ENCODE assay signal across 8 cellular contexts in genomic region chr10:45418417-45418858, GRCh38. TPM values are rescaled to one million over a fixed set of nuclear protein-coding genes. Genes with fewer than 3 reads are reported as not detected.
A peak's percentile ranks its signal among the peaks of the same experiment; 100 is the strongest.
DNase-seq lines count a peak whose midpoint lies in the region; ATAC-seq, FAIRE-seq and TF ChIP-seq lines count a peak whose summit lies in the region.

No MANE protein-coding gene starts in this region.

- peak overlapping the region; percentile 72; the same call in 1 of the 2 replicates for H3K4me3 ChIP-seq in GM12878
- no peak overlapping the region for H3K4me3 ChIP-seq in mesendoderm (ENCODE audit: low read length)
- H3K4me3 ChIP-seq in urinary bladder (ENCODE audit: low read depth, low read length), result peak overlapping the region; percentile 51

- no peaks in the 10 kb centered on the region for H3K27me3 Mint-ChIP-seq in activated naive CD4-positive, alpha-beta T cell treated with anti-CD3 and anti-CD28 coated beads, Interleukin-2, amount 50 U/mL, for 24 hours

- no peak for FAIRE-seq in GM12878 (lab: Jason Lieb, UNC)

- H3K18ac ChIP-seq in mesendoderm (ENCODE audit: low read length), result no peak overlapping the region

- peak overlapping the region; percentile 94 for H3K4me3 Mint-ChIP-seq in activated naive CD4-positive, alpha-beta T cell treated with anti-CD3 and anti-CD28 coated beads, Interleukin-2, amount 50 U/mL, for 24 hours

- no peak for DNase-seq in activated naive CD4-positive, alpha-beta T cell treated with Interleukin-2 at 50 U/mL for 16 hours
- no peak for DNase-seq in GM12878 (ENCODE audit: low read depth, low spot score)
- DNase-seq in mesendoderm, result no peak
- DNase-seq in NCI-H524 (lab: John Stamatoyannopoulos, UW), result no peak
- no peak for DNase-seq in NCI-H345 treated with DMSO at 0.1 percent for 48 hours (lab: John Stamatoyannopoulos, UW; ENCODE audit: unreplicated experiment)
- DNase-seq in NCI-H2171 (lab: John Stamatoyannopoulos, UW), result no peak

- no peak for TF ChIP-seq CTCF in GM12878 (IDR thresholded peaks at IDR 0.05 in 2 of 3, conservative IDR thresholded peaks at IDR 0.05 in 1 of 3; ENCODE audit: control insufficient read depth in 2 of 3, extremely low read depth in 1 of 3, insufficient read depth in 1 of 3, low read depth in 3 of 3, low read length in 3 of 3)

- no peaks in the 10 kb centered on the region for H3K36me3 Mint-ChIP-seq in activated naive CD4-positive, alpha-beta T cell treated with anti-CD3 and anti-CD28 coated beads, Interleukin-2, amount 50 U/mL, for 24 hours

- no peak overlapping the region for H2BK15ac ChIP-seq in mesendoderm (replicated peaks; ENCODE audit: low read depth)

- no TSS peak for BruUV-seq in GM12878 (replicated peaks; lab: Mats Ljungman, UMichigan)

- H3K56ac ChIP-seq in mesendoderm (ENCODE audit: low read length), result peak overlapping the region; percentile 96

- no peaks in the 10 kb centered on the region for H3K9me3 ChIP-seq in GM12878 (replicated peaks; ENCODE audit: control insufficient read depth, insufficient read depth, low read length)

- no peak for ATAC-seq in GM12878

- TF ChIP-seq RAD21 in GM12878 (IDR thresholded peaks at IDR 0.05; ENCODE audit: insufficient read depth, low read depth, low read length), result no peak

- H2BK120ac ChIP-seq in mesendoderm (ENCODE audit: low read depth, low read length), result no peak overlapping the region

- H3K79me1 ChIP-seq in mesendoderm (ENCODE audit: low read length), result no peaks in the 10 kb centered on the region

- peaks cover 49% of the 10 kb centered on the region for H3K4me1 Mint-ChIP-seq in activated naive CD4-positive, alpha-beta T cell treated with anti-CD3 and anti-CD28 coated beads, Interleukin-2, amount 50 U/mL, for 24 hours

- H3K79me2 ChIP-seq in GM12878 (ENCODE audit: control insufficient read depth, insufficient read depth, low read length) (peaks cover 12% of the 10 kb centered on the region), mesendoderm (ENCODE audit: control insufficient read depth, insufficient read depth, low read length) (no peaks in the 10 kb centered on the region)

- H3K9ac ChIP-seq in GM12878 (ENCODE audit: control insufficient read depth, insufficient read depth, low read length) (peak overlapping the region; percentile 98), mesendoderm (ENCODE audit: low read length) (peak overlapping the region; percentile 66)

- H3K27ac Mint-ChIP-seq in activated naive CD4-positive, alpha-beta T cell treated with anti-CD3 and anti-CD28 coated beads, Interleukin-2, amount 50 U/mL, for 24 hours, result peak overlapping the region; percentile 93

- POLR2A ChIA-PET in GM12878 (lab: Charles Lee), result interaction anchor here (0.6 to 1.8 kb wide), 2 partner anchors 44 to 608 kb away, joined by 3 to 8 read pairs; no protein-coding TSS in a partner anchor

- intact Hi-C loops in GM12878 (cut with micrococcal nuclease; ENCODE audit: unreplicated experiment), result no loop called here

- H3K4me2 ChIP-seq in GM12878 (ENCODE audit: control insufficient read depth, insufficient read depth) (peak overlapping the region; percentile 99), mesendoderm (ENCODE audit: low read length) (peak overlapping the region; percentile 38)

- H2BK5ac ChIP-seq in mesendoderm (ENCODE audit: low read length), result no peak overlapping the region

- H3K27ac ChIP-seq in GM12878 (ENCODE audit: control insufficient read depth, insufficient read depth), result peak overlapping the region; percentile 93
- no peak overlapping the region for H3K27ac ChIP-seq in mesendoderm (ENCODE audit: low read depth, low read length)
- H3K27ac ChIP-seq in urinary bladder (ENCODE audit: low read depth), result peak overlapping the region; percentile 80

- H4K5ac ChIP-seq in mesendoderm (ENCODE audit: low read length), result no peak overlapping the region

- peak overlapping the region; percentile 83; the same call in 1 of the 2 replicates for H2AFZ ChIP-seq in GM12878 (ENCODE audit: control insufficient read depth, low read depth, low read length)

- CTCF ChIA-PET in GM12878 (lab: Yijun Ruan, JAX), result interaction anchor here (0.8 to 4.4 kb wide), 5 partner anchors 43 to 168 kb away, joined by 3 to 21 read pairs (median 4); no protein-coding TSS in a partner anchor

- peak overlapping the region; percentile 89 for H3K23ac ChIP-seq in mesendoderm (ENCODE audit: low read length)

- SMC1A ChIA-PET in GM12878 (lab: Charles Lee; ENCODE audit: uncharacterized antibody, unreplicated experiment), result interaction anchor here (0.6 to 6.2 kb wide), 2 partner anchors 42 kb away, joined by 3 to 56 read pairs; no protein-coding TSS in a partner anchor

- H3K36me3 ChIP-seq in GM12878 (ENCODE audit: control insufficient read depth in 2 of 2, insufficient read depth in 2 of 2, low read length in 1 of 2) (peaks cover 0 to 2% of the 10 kb centered on the region in 2 experiments; a peak in 1 of 4 replicates), mesendoderm (ENCODE audit: control insufficient read depth, insufficient read depth, low read length) (no peaks in the 10 kb centered on the region), urinary bladder (ENCODE audit: insufficient read depth) (no peaks in the 10 kb centered on the region)

- WGBS in GM12878 (ENCODE audit: insufficient coverage, insufficient replicate concordance, low lambda C conversion rate, missing lambda C conversion rate), result 66% methylated on average over 15 of the region's 15 CpGs
- WGBS in mesendoderm (ENCODE audit: extremely low coverage, insufficient coverage, low lambda C conversion rate), result no CpG with 5 or more reads among the region's 15 CpGs
- 72% methylated on average over 15 of the region's 15 CpGs for WGBS in urinary bladder

- H2AK5ac ChIP-seq in mesendoderm (ENCODE audit: low read length), result no peak overlapping the region

- H4K20me1 ChIP-seq in GM12878 (ENCODE audit: control insufficient read depth, insufficient read depth), result no peaks in the 10 kb centered on the region

- no peak overlapping the region for H4K8ac ChIP-seq in mesendoderm (ENCODE audit: low read depth, low read length)

- peaks cover 34% of the 10 kb centered on the region for H3K4me1 ChIP-seq in GM12878 (ENCODE audit: control insufficient read depth, insufficient read depth, low read length)
- H3K4me1 ChIP-seq in mesendoderm (ENCODE audit: control insufficient read depth, low read depth, low read length), result peaks cover 2% of the 10 kb centered on the region
- no peaks in the 10 kb centered on the region for H3K4me1 ChIP-seq in urinary bladder (ENCODE audit: insufficient read depth)

- no peak overlapping the region for H3K4ac ChIP-seq in mesendoderm (ENCODE audit: low read depth, low read length)

- H3K27me3 ChIP-seq in GM12878 (replicated peaks in 1 of 2; ENCODE audit: control insufficient read depth in 2 of 2, insufficient read depth in 2 of 2, low read length in 1 of 2), result no peaks in the 10 kb centered on the region
- H3K27me3 ChIP-seq in mesendoderm (ENCODE audit: insufficient read depth, low read length, poor library complexity), result no peaks in the 10 kb centered on the region

- TF ChIP-seq POLR2A in GM12878 (IDR thresholded peaks at IDR 0.05; ENCODE audit: low read depth, low read length), result no peak

- no peaks in the 10 kb centered on the region for H3K9me3 Mint-ChIP-seq in activated naive CD4-positive, alpha-beta T cell treated with anti-CD3 and anti-CD28 coated beads, Interleukin-2, amount 50 U/mL, for 24 hours

- RAD21 ChIA-PET in GM12878 (lab: Charles Lee; ENCODE audit: unreplicated experiment), result interaction anchor here (0.5 to 4.0 kb wide), 3 partner anchors 43 to 168 kb away, joined by 3 to 51 read pairs (median 18); no protein-coding TSS in a partner anchor

- no peak for TF ChIP-seq EP300 in GM12878 (IDR thresholded peaks at IDR 0.05; ENCODE audit: borderline replicate concordance in 1 of 2, control insufficient read depth in 1 of 2, low read depth in 2 of 2, low read length in 2 of 2)

- in situ Hi-C loops in GM12878 (cut with MboI), result no loop called here

RNA-seq across cellular contexts. Expression of gene ALOX5, which starts 44.4 kb away (rescaled TPM):
- 41.8 and 52.8 TPM in 2 replicates for total RNA-seq in GM12878 (2013; cell fraction: nucleolus; rRNA removed)
- total RNA-seq in GM12878 (2014; rRNA removed) (67.1 and 72.5 TPM in 2 replicates), GM12878 (2014; rRNA removed; fragmentation: Illumina TruSeq; extraction: Trizol) (29.0 and 29.8 TPM in 2 replicates), GM12878 (2021) (62.4 and 69.0 TPM in 2 replicates), urinary bladder (25.7 TPM)
- 20.4 TPM for polyA plus RNA-seq in GM12878 (2011; ENCODE audit: low read depth)
- polyA plus RNA-seq in GM12878 (2011; rRNA removed) (0.33 and 0.43 TPM in 2 replicates), GM12878 (2014; fragmentation: Illumina TruSeq; extraction: Trizol) (27.6 and 49.5 TPM in 2 replicates), GM12878 (2014; fragmentation: Nextera tagmentation; extraction: Ambion mirVana) (1 to 10 TPM; 3.3 to 6.5 TPM), GM12878 (2014; rRNA removed) (102 and 104 TPM in 2 replicates), GM12878 (2016; fragmentation: Nextera tagmentation; extraction: Ambion mirVana) (10 to 100 TPM; 31.1 to 37.4 TPM), urinary bladder (52.5 TPM)
- polyA plus RNA-seq in GM12878 (2011; cell fraction: cytosol; rRNA removed), result 0.55 and 0.76 TPM in 2 replicates
- 2.6 and 4.4 TPM in 2 replicates for polyA plus RNA-seq in GM12878 (2011; cell fraction: nucleus; rRNA removed)
- polyA plus RNA-seq in GM12878 (2012), result 48.8 and 49.2 TPM in 2 replicates
- polyA minus RNA-seq in GM12878 (2011; rRNA and poly(A)+ RNA removed), result 0.15 and 1.2 TPM in 2 replicates
- not detected in 2 replicates for polyA minus RNA-seq in GM12878 (2011; cell fraction: cytosol; rRNA and poly(A)+ RNA removed)
- polyA minus RNA-seq in GM12878 (2011; cell fraction: nucleus; rRNA and poly(A)+ RNA removed), result 0.24 and 1.4 TPM in 2 replicates
- polyA plus RNA-seq in mesendoderm (2013, experiment 1 of 2), result 0.62 TPM
- 0.43 TPM for polyA plus RNA-seq in mesendoderm (2013, experiment 2 of 2)
